Comparison of ENCODE assay signal across 11 cellular contexts in the genomic region with DNA sequence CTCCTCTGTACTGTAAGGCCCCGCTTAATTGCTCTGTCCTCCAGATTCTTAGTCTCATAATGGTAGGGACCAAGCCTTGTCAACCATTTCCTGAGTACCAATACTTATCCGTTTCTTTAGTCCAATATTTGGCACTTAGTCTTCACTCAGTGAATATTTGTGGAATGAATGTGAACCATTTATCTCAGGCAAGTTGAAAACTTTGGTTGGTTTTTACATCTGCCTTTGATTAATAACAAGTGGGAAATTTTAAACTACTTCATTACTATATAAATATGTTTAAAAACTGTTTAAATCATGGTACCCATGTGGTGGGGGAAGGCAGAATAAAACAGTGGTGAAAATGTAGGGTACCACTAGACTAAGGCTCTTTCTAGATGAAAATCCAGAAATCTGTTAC. TPM values are rescaled to one million over a fixed set of nuclear protein-coding genes. Genes with fewer than 3 reads are reported as not detected.
"Had no signal": no experiment of that assay in that cellular context is flagged by ENCODE, and none has a peak within 500 bp of the region (broad histone marks: within the 10 kb centered on the region; RNA-seq: fewer than 3 reads in every experiment).

No MANE protein-coding gene starts in this region.

- DNase-seq: activated B cell treated with CpG ODN at 0.5 μM for 24 hours; activated CD4-positive, alpha-beta T cell treated with anti-CD3 and anti-CD28 coated beads, Interleukin-2, amount 50 U/mL, for 1 hour; endodermal cell; kidney; left ventricle myocardium superior; mesendoderm; retina; stimulated activated CD4-positive, alpha-beta T cell treated with anti-CD3 and anti-CD28 coated beads, Interleukin-4, amount 100 ng/mL, for 1 hour; stimulated activated CD8-positive, alpha-beta memory T cell treated with anti-CD3 and anti-CD28 coated beads, Interleukin-4, amount 100 ng/mL, for 48 hours; stimulated activated naive CD8-positive, alpha-beta T cell treated with anti-CD3 and anti-CD28 coated beads, Interleukin-15, amount 100 ng/mL, for 72 hours had no signal

- H3K4me3 ChIP-seq: gastroesophageal sphincter had no signal

- ATAC-seq: gastroesophageal sphincter; left ventricle myocardium superior; stimulated activated naive CD8-positive, alpha-beta T cell treated with anti-CD3 and anti-CD28 coated beads, Interleukin-15, amount 100 ng/mL, for 72 hours had no signal

RNA-seq across cellular contexts. Expression of a gene that starts 15.2 kb away (rescaled TPM):
- total RNA-seq: activated B cell treated with CpG ODN at 0.5 μM for 24 hours had no signal
